Comparison of ENCODE assay signal across 1 cellular context in the genomic region with DNA sequence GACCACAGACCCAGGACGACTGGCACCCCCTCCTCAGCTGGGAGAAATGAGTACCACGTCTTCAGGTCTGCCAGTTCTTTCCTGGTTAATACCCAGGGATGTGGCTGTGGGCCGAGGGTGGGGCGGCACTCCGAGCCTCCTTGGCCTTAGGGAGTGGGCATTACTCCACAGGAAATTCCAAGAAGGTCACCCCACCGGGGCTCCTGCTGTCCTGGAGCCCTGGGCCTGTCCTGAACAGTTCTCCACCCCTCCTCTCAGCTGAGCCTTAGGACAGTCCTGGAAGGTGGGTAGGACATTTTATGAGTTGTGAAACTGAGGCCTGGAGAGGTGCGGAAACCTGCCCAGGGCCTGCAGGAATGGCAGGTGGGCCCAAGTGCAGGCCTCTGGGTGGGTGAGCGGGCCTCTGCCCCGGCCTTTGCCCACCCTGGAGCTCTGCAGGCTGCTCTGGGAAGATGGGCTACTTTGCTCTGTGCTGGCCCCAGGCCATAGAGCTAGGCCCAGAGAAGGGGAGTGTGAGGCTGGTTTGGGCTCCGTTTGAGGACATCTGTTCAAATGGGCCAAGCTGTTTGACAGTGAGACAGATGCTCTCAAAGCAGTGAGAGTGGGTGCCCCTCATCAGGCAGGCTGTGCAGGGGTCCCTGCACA.
A peak's percentile ranks its signal among the peaks of the same experiment; 100 is the strongest.
TF ChIP-seq lines count a peak whose summit lies in the region.

No MANE protein-coding gene starts in this region.

TF ChIP-seq in HepG2, 621 proteins besides CTCF, POLR2A, EP300 and RAD21 (continued from another document):
- TF ChIP-seq PRDM15 (CRISPR knock-in tag; IDR thresholded peaks at IDR 0.05), result no peak
- TF ChIP-seq SRY (CRISPR knock-in tag; IDR thresholded peaks at IDR 0.05), result 0 out of 2 replicates have a peak, but pooled peaks have one; percentile 39
- TF ChIP-seq, protein P1, sequence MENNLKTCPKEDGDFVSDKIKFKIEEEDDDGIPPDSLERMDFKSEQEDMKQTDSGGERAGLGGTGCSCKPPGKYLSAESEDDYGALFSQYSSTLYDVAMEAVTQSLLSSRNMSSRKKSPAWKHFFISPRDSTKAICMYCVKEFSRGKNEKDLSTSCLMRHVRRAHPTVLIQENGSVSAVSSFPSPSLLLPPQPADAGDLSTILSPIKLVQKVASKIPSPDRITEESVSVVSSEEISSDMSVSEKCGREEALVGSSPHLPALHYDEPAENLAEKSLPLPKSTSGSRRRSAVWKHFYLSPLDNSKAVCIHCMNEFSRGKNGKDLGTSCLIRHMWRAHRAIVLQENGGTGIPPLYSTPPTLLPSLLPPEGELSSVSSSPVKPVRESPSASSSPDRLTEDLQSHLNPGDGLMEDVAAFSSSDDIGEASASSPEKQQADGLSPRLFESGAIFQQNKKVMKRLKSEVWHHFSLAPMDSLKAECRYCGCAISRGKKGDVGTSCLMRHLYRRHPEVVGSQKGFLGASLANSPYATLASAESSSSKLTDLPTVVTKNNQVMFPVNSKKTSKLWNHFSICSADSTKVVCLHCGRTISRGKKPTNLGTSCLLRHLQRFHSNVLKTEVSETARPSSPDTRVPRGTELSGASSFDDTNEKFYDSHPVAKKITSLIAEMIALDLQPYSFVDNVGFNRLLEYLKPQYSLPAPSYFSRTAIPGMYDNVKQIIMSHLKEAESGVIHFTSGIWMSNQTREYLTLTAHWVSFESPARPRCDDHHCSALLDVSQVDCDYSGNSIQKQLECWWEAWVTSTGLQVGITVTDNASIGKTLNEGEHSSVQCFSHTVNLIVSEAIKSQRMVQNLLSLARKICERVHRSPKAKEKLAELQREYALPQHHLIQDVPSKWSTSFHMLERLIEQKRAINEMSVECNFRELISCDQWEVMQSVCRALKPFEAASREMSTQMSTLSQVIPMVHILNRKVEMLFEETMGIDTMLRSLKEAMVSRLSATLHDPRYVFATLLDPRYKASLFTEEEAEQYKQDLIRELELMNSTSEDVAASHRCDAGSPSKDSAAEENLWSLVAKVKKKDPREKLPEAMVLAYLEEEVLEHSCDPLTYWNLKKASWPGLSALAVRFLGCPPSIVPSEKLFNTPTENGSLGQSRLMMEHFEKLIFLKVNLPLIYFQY (CRISPR knock-in tag; IDR thresholded peaks at IDR 0.05; ENCODE audit: borderline replicate concordance), result 0 out of 2 replicates have a peak, but pooled peaks have one; percentile 13
